Comparison of ENCODE assay signal across 15 cellular contexts in the genomic region with DNA sequence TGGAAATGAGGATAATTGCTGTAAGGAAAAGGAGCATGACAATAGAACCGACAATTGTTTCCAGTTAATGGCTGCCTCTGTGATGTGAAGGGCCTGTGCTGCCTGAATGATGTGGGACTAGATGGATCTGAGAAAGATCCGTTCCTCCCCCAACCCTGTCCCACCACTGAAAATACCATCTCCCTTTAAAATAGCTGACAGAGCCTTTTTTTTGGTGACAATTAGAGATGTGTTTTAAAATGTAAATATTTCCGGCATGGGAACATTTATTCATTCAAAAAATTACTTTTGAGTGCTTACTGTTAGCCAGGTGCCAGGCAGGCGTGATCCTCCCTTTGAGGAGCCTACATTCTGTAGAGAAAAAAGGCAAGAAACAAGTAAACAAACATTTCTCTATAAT.
"Had no signal": no experiment of that assay in that cellular context is flagged by ENCODE, and none has a peak within 500 bp of the region (broad histone marks: within the 10 kb centered on the region; RNA-seq: fewer than 3 reads in every experiment).

No MANE protein-coding gene starts in this region.

- H3K36me3 ChIP-seq: sigmoid colon had no signal

- H3K9me3 Mint-ChIP-seq: activated naive CD4-positive, alpha-beta T cell treated with anti-CD3 and anti-CD28 coated beads, Interleukin-2, amount 50 U/mL, for 72 hours; endodermal cell; stimulated activated naive CD8-positive, alpha-beta T cell treated with anti-CD3 and anti-CD28 coated beads, Interleukin-15, amount 100 ng/mL, for 72 hours had no signal

- H3K9me3 ChIP-seq: sigmoid colon, testis had no signal

- H3K27me3 ChIP-seq: sigmoid colon, testis had no signal

- ATAC-seq: activated naive CD4-positive, alpha-beta T cell treated with anti-CD3 and anti-CD28 coated beads, Interleukin-2, amount 50 U/mL, for 72 hours; left ventricle myocardium superior; stimulated activated naive CD8-positive, alpha-beta T cell treated with anti-CD3 and anti-CD28 coated beads, Interleukin-15, amount 100 ng/mL, for 72 hours had no signal

- H3K4me1 ChIP-seq: testis had no signal

- H3K27ac ChIP-seq: sigmoid colon, testis, VCaP had no signal

- DNase-seq: activated CD8-positive, alpha-beta memory T cell treated with anti-CD3 and anti-CD28 coated beads for 24 hours; activated effector memory CD4-positive, alpha-beta T cell treated with Interleukin-2 at 50 U/mL for 16 hours; anterior cingulate cortex; endodermal cell; erythroblast; kidney; left ventricle myocardium superior; mesenchymal stem cell; sigmoid colon; stimulated activated CD4-positive, alpha-beta T cell treated with anti-CD3 and anti-CD28 coated beads, Interleukin-2, amount 100 ng/mL, for 24 hours; stimulated activated naive CD8-positive, alpha-beta T cell treated with anti-CD3 and anti-CD28 coated beads, Interleukin-15, amount 100 ng/mL, for 72 hours; T-helper 9 cell; testis had no signal

- H3K4me3 ChIP-seq: sigmoid colon, testis had no signal

- H3K27ac Mint-ChIP-seq: activated naive CD4-positive, alpha-beta T cell treated with anti-CD3 and anti-CD28 coated beads, Interleukin-2, amount 50 U/mL, for 72 hours; endodermal cell; stimulated activated naive CD8-positive, alpha-beta T cell treated with anti-CD3 and anti-CD28 coated beads, Interleukin-15, amount 100 ng/mL, for 72 hours had no signal

- H3K4me3 Mint-ChIP-seq: endodermal cell; stimulated activated naive CD8-positive, alpha-beta T cell treated with anti-CD3 and anti-CD28 coated beads, Interleukin-15, amount 100 ng/mL, for 72 hours had no signal

- H3K27me3 Mint-ChIP-seq: stimulated activated naive CD8-positive, alpha-beta T cell treated with anti-CD3 and anti-CD28 coated beads, Interleukin-15, amount 100 ng/mL, for 72 hours had no signal
